Comparison of ENCODE assay signal across 8 cellular contexts in the genomic region with DNA sequence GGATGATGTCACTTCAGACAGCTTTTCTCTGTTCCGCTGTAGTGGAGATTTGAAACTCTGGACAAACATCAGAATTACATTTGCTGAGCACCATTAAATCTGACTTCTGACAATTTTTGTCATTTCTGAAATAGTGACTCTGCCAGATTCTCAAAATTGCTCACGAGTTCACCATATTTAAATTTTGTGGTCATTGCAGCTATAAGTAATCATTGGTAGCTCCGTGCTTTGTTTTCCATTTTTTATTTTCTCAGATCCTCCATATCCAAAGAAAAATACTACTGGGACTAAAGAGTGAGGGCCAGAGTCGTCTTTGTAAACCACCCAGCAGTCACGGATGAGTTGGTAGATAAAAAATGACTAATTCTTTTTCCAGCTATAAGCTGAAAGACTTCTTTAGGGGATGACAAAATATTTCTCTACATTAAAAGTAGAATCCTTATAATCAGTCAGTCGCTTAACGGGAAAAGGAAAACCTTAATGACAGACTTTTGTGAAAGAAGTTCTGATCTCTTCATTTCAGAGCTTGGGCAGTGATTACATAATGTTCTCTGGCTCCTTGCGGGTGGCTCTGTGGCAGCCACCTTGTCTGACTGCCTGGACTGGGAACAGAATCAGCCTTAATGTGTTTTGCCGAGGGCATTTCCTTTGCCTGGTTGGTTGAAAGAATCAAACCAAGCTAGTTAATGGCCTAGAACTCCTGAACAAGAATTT. TPM values are rescaled to one million over a fixed set of nuclear protein-coding genes. Genes with fewer than 3 reads are reported as not detected.
DNase-seq lines count a peak whose midpoint lies in the region; ATAC-seq, FAIRE-seq and TF ChIP-seq lines count a peak whose summit lies in the region.

No MANE protein-coding gene starts in this region.

- no peak overlapping the region for H3K27ac ChIP-seq in WERI-Rb-1

- ATAC-seq in HG03442 (IDR thresholded peaks at IDR 0.05; ENCODE audit: unreplicated experiment) (peak; percentile 46), HG02970 (IDR thresholded peaks at IDR 0.05; ENCODE audit: low FRiP score, unreplicated experiment) (no peak)

- H2AFZ ChIP-seq in neuron (ENCODE audit: low read depth, low read length): no peak overlapping the region

- H3K4me1 ChIP-seq in BE2C (peaks cover 13% of the 10 kb centered on the region), neuron (ENCODE audit: insufficient read depth, low read length) (peaks cover 36% of the 10 kb centered on the region)

- H3K27me3 ChIP-seq in BE2C (no peaks in the 10 kb centered on the region), WERI-Rb-1 (ENCODE audit: insufficient read depth, low read depth, severe bottlenecking) (no peaks in the 10 kb centered on the region), neuron (ENCODE audit: insufficient read depth, low read length) (no peaks in the 10 kb centered on the region)

- H3K9me3 ChIP-seq in BE2C (no peaks in the 10 kb centered on the region), WERI-Rb-1 (ENCODE audit: severe bottlenecking) (no peaks in the 10 kb centered on the region), neuron (ENCODE audit: low read length) (no peaks in the 10 kb centered on the region)

- H3K36me3 ChIP-seq in BE2C (peaks cover 17% of the 10 kb centered on the region), WERI-Rb-1 (no peaks in the 10 kb centered on the region), neuron (ENCODE audit: insufficient read depth, low read length) (peaks cover 3% of the 10 kb centered on the region)

- TF ChIP-seq CTCF in BE2C (IDR thresholded peaks at IDR 0.05; ENCODE audit: low read depth, low read length) (no peak), WERI-Rb-1 (IDR thresholded peaks at IDR 0.05; ENCODE audit: low read depth, low read length) (no peak)

- DNase-seq in BE2C (peak; percentile 85), GM18507 (ENCODE audit: extremely low spot score, insufficient read length, low read depth) (peak; percentile 17), WERI-Rb-1 (no peak), fibroblast of peridontal ligament (ENCODE audit: extremely low read depth) (peak; percentile 65), COLO829 (ENCODE audit: low spot score) (no peak)

- peak; percentile 84 for FAIRE-seq in GM18507 (lab: Jason Lieb, UNC)

- H3K4me3 ChIP-seq in BE2C (ENCODE audit: low read depth, low read length): peak overlapping the region; percentile 75
- H3K4me3 ChIP-seq in WERI-Rb-1 (ENCODE audit: low read depth, low read length): peak overlapping the region; percentile 74
- peak overlapping the region; percentile 89 for H3K4me3 ChIP-seq in neuron (ENCODE audit: low read length)

RNA-seq across cellular contexts. Expression of gene ITM2B, which starts 2.3 kb away (rescaled TPM):
- 360 TPM for polyA plus RNA-seq in BE2C (2012; ENCODE audit: insufficient read depth, insufficient read length, low read depth)

Comparison
In these comparisons a context has a peak if more than half of its experiments do, and no peak if none do; other contexts are left out.
1. DNase-seq: peak in BE2C (single experiment), GM18507 (single experiment) and fibroblast of peridontal ligament (single experiment); none in WERI-Rb-1 (single experiment) and COLO829 (single experiment).
2. Peak in every context shown above with its lines, with median percentiles within 50 percentile points of each other: H3K4me3 ChIP-seq.